Comparison of ENCODE assay signal across 12 cellular contexts in genomic region chr22:21640810-21641209, GRCh38. TPM values are rescaled to one million over a fixed set of nuclear protein-coding genes. Genes with fewer than 3 reads are reported as not detected.
DNase-seq lines count a peak whose midpoint lies in the region; ATAC-seq, FAIRE-seq and TF ChIP-seq lines count a peak whose summit lies in the region.
"Had no signal": no experiment of that assay in that cellular context is flagged by ENCODE, and none has a peak within 500 bp of the region (broad histone marks: within the 10 kb centered on the region; RNA-seq: fewer than 3 reads in every experiment).

No MANE protein-coding gene starts in this region.

- peak overlapping the region; percentile 86 for H3K27ac Mint-ChIP-seq in activated naive CD8-positive, alpha-beta T cell
- no peak overlapping the region for H3K27ac Mint-ChIP-seq in activated naive CD8-positive, alpha-beta T cell treated with anti-CD3 and anti-CD28 coated beads for 36 hours

- no peaks in the 10 kb centered on the region for H3K79me1 ChIP-seq in H1 (ENCODE audit: low read depth, low read length)

- peaks cover 5% of the 10 kb centered on the region; the same call in 1 of the 2 replicates for H3K23me2 ChIP-seq in H1 (ENCODE audit: low read depth, low read length)

- H4K5ac ChIP-seq in H1 (ENCODE audit: insufficient read length, low read depth, low read length) = no peak overlapping the region

- H4K91ac ChIP-seq in H1 (replicated peaks; ENCODE audit: insufficient read length, low read length) = no peak overlapping the region

- POLR2A ChIA-PET in H1 (lab: Charles Lee; ENCODE audit: partially characterized antibody) = interaction anchor here (1.5 to 5.7 kb wide), 4 partner anchors 11 to 39 kb away, joined by 4 to 74 read pairs (median 29); partner anchors contain the start of genes CCDC116 and YDJC

- H3K36me3 ChIP-seq in OCI-LY3 (replicated peaks; ENCODE audit: low read depth, low read length) = peaks cover 4% of the 10 kb centered on the region
- no peaks in the 10 kb centered on the region for H3K36me3 ChIP-seq in H1 (ENCODE audit: control insufficient read depth in 2 of 4, insufficient read depth in 4 of 4, low read length in 3 of 4)
- H3K36me3 ChIP-seq in skeletal muscle satellite cell (ENCODE audit: insufficient read depth, low read length) = no peaks in the 10 kb centered on the region
- H3K36me3 ChIP-seq: cardiac muscle cell, sigmoid colon had no signal

- no peak overlapping the region for H2BK15ac ChIP-seq in H1 (ENCODE audit: low read length)

- FAIRE-seq in H1 (lab: Jason Lieb, UNC) = no peak

- no peaks in the 10 kb centered on the region for H3K27me3 Mint-ChIP-seq in activated naive CD8-positive, alpha-beta T cell
- H3K27me3 Mint-ChIP-seq in activated naive CD8-positive, alpha-beta T cell treated with anti-CD3 and anti-CD28 coated beads for 36 hours = no peaks in the 10 kb centered on the region

- H3K27me3 ChIP-seq in OCI-LY3 (ENCODE audit: low read depth, low read length) (no peaks in the 10 kb centered on the region; the same call in 1 of the 2 replicates), H1 (replicated peaks in 1 of 4; ENCODE audit: control insufficient read depth in 3 of 4, extremely low read depth in 1 of 4, insufficient read depth in 3 of 4, low read length in 3 of 4) (peaks cover 0 to 7% (median 1%) of the 10 kb centered on the region in 4 experiments; a peak in 4 of 7 replicates), skeletal muscle satellite cell (ENCODE audit: control insufficient read depth, insufficient read depth, low read length) (no peaks in the 10 kb centered on the region)
- H3K27me3 ChIP-seq: cardiac muscle cell, sigmoid colon had no signal

- no peak overlapping the region for H3K23ac ChIP-seq in H1 (ENCODE audit: insufficient read length)

- H3K4me1 Mint-ChIP-seq in activated naive CD8-positive, alpha-beta T cell (ENCODE audit: low read depth) = peaks cover 21% of the 10 kb centered on the region
- peaks cover 19% of the 10 kb centered on the region for H3K4me1 Mint-ChIP-seq in activated naive CD8-positive, alpha-beta T cell treated with anti-CD3 and anti-CD28 coated beads for 36 hours

- peak overlapping the region; percentile 96 for H3K4me2 ChIP-seq in OCI-LY3 (ENCODE audit: low read length)
- peak overlapping the region; percentile 17 to 91; a peak in 2 of 4 replicates for H3K4me2 ChIP-seq in H1 (ENCODE audit: insufficient read depth in 1 of 2, low read depth in 2 of 2, low read length in 2 of 2)
- peak overlapping the region; percentile 99 for H3K4me2 ChIP-seq in skeletal muscle satellite cell (ENCODE audit: low read length)

- peak overlapping the region; percentile 85; the same call in 1 of the 2 replicates for H3K9ac ChIP-seq in OCI-LY3 (ENCODE audit: low read length)
- no peak overlapping the region for H3K9ac ChIP-seq in H1 (replicated peaks in 1 of 4; ENCODE audit: extremely low read depth in 1 of 4, low read depth in 3 of 4, low read length in 3 of 4)
- no peak overlapping the region for H3K9ac ChIP-seq in skeletal muscle satellite cell (ENCODE audit: low read depth, low read length)

- H3K79me2 ChIP-seq in OCI-LY3 (ENCODE audit: low read length) = peaks cover 18% of the 10 kb centered on the region
- no peaks in the 10 kb centered on the region for H3K79me2 ChIP-seq in H1 (ENCODE audit: control insufficient read depth in 1 of 2, insufficient read depth in 2 of 2, low read length in 2 of 2)

- H3K4me1 ChIP-seq in OCI-LY3 (ENCODE audit: low read length) (peaks cover 19% of the 10 kb centered on the region), H1 (replicated peaks in 1 of 4; ENCODE audit: control insufficient read depth in 3 of 4, insufficient read depth in 4 of 4, low read length in 3 of 4) (peaks cover 0 to 5% (median 2%) of the 10 kb centered on the region in 4 experiments; a peak in 4 of 7 replicates), skeletal muscle satellite cell (ENCODE audit: control insufficient read depth, insufficient read depth, low read length) (peaks cover 15% of the 10 kb centered on the region)

- H2AK5ac ChIP-seq in H1 (ENCODE audit: low read depth, low read length) = no peak overlapping the region

- TF ChIP-seq EP300 in H1 (IDR thresholded peaks at IDR 0.05; ENCODE audit: borderline replicate concordance in 1 of 2, low read depth in 2 of 2, low read length in 2 of 2) = no peak

- peak overlapping the region; percentile 93 for H3K4me3 Mint-ChIP-seq in activated naive CD8-positive, alpha-beta T cell
- no peak overlapping the region for H3K4me3 Mint-ChIP-seq in activated naive CD8-positive, alpha-beta T cell treated with anti-CD3 and anti-CD28 coated beads for 36 hours

- H2BK5ac ChIP-seq in H1 (ENCODE audit: low read depth, low read length) = no peak overlapping the region

- peaks cover 10% of the 10 kb centered on the region for H4K20me1 ChIP-seq in OCI-LY3 (ENCODE audit: insufficient read depth, low read length)
- peaks cover 0 to 10% of the 10 kb centered on the region in 2 experiments for H4K20me1 ChIP-seq in H1 (replicated peaks in 1 of 2; ENCODE audit: control insufficient read depth in 1 of 2, insufficient read depth in 2 of 2, low read length in 2 of 2)

- DNase-seq in activated naive CD8-positive, alpha-beta T cell treated with anti-CD3 and anti-CD28 coated beads for 36 hours = no peak
- DNase-seq in H1 (ENCODE audit: low read depth in 1 of 2, low spot score in 2 of 2) = no peak
- DNase-seq in effector CD8-positive, alpha-beta T cell (lab: John Stamatoyannopoulos, UW) = no peak
- DNase-seq: GDM1, sigmoid colon had no signal

- no peak overlapping the region for H4K8ac ChIP-seq in H1 (ENCODE audit: extremely low read depth, insufficient read depth, low read length)

- no peaks in the 10 kb centered on the region for H3K9me3 Mint-ChIP-seq in activated naive CD8-positive, alpha-beta T cell (ENCODE audit: low read depth)
- H3K9me3 Mint-ChIP-seq in activated naive CD8-positive, alpha-beta T cell treated with anti-CD3 and anti-CD28 coated beads for 36 hours = no peaks in the 10 kb centered on the region
- H3K9me3 Mint-ChIP-seq: IgD-negative memory B cell had no signal

- ATAC-seq in GM18858 (IDR thresholded peaks at IDR 0.05; ENCODE audit: unreplicated experiment) (no peak), GM18511 (IDR thresholded peaks at IDR 0.05; ENCODE audit: unreplicated experiment) (no peak)

- TF ChIP-seq POLR2A in H1 (IDR thresholded peaks at IDR 0.05; ENCODE audit: control extremely low read depth in 1 of 2, low read depth in 2 of 2, low read length in 2 of 2) = no peak

- H3K27ac ChIP-seq in OCI-LY3 (ENCODE audit: low read length) = no peak overlapping the region
- H3K27ac ChIP-seq in H1 (ENCODE audit: low read depth, low read length) = no peak overlapping the region

- TF ChIP-seq RAD21 in H1 (IDR thresholded peaks at IDR 0.05 in 1 of 2, conservative IDR thresholded peaks at IDR 0.05 in 1 of 2; ENCODE audit: low read depth in 2 of 2, low read length in 2 of 2) = no peak

- WGBS in H1 (ENCODE audit: extremely low coverage in 1 of 2, insufficient coverage in 1 of 2, insufficient read length in 1 of 2, insufficient replicate concordance in 2 of 2, low coverage in 1 of 2, low lambda C conversion rate in 2 of 2, missing lambda C conversion rate in 1 of 2), 2 experiments = 83% methylated on average over 5 of the region's 5 CpGs; no CpG with 5 or more reads in 1 of the 2 experiments

- H2BK12ac ChIP-seq in H1 (ENCODE audit: low read depth, low read length) = no peak overlapping the region

- H3K4ac ChIP-seq in H1 (replicated peaks; ENCODE audit: insufficient read length, low read depth, low read length) = no peak overlapping the region

- no peak overlapping the region for H3K14ac ChIP-seq in H1 (ENCODE audit: insufficient read length)

- no peak overlapping the region for H3K18ac ChIP-seq in H1 (ENCODE audit: extremely low read depth, low read length)

- CTCF ChIA-PET in H1 (lab: Charles Lee; ENCODE audit: partially characterized antibody) = interaction anchor here (0.7 to 22.2 kb wide), 9 partner anchors 11 to 88 kb away, joined by 3 to 499 read pairs (median 17); partner anchors contain the start of genes CCDC116 and YDJC

- peaks cover 5% of the 10 kb centered on the region for H3K36me3 Mint-ChIP-seq in activated naive CD8-positive, alpha-beta T cell
- H3K36me3 Mint-ChIP-seq in activated naive CD8-positive, alpha-beta T cell treated with anti-CD3 and anti-CD28 coated beads for 36 hours = peaks cover 14% of the 10 kb centered on the region

- H2BK120ac ChIP-seq in H1 (replicated peaks; ENCODE audit: low read depth, low read length) = no peak overlapping the region

- no peak overlapping the region for H2BK20ac ChIP-seq in H1 (ENCODE audit: low read length)

- H3K4me3 ChIP-seq in OCI-LY3 (ENCODE audit: low read length) (peak overlapping the region; percentile 89), H1 (ENCODE audit: extremely low read depth in 1 of 4, insufficient read depth in 2 of 4, low read depth in 3 of 4, low read length in 4 of 4) (peak overlapping the region in 1 of 4 experiments; percentile 77; a peak in 1 of 8 replicates), skeletal muscle satellite cell (ENCODE audit: low read length) (no peak overlapping the region)

- H3K9me3 ChIP-seq in OCI-LY3 (ENCODE audit: insufficient read depth, low read length) (no peaks in the 10 kb centered on the region), H1 (ENCODE audit: insufficient read depth in 2 of 2, low read depth in 1 of 2, low read length in 1 of 2) (no peaks in the 10 kb centered on the region), skeletal muscle satellite cell (replicated peaks; ENCODE audit: low read length) (no peaks in the 10 kb centered on the region)
- H3K9me3 ChIP-seq: sigmoid colon had no signal

- TF ChIP-seq CTCF in OCI-LY3 (IDR thresholded peaks at IDR 0.05; ENCODE audit: low read depth, low read length) = no peak
- TF ChIP-seq CTCF in H1 (IDR thresholded peaks at IDR 0.05; ENCODE audit: control extremely low read depth in 1 of 3, insufficient read depth in 1 of 3, low read depth in 1 of 3, low read length in 3 of 3) = no peak

- H2AFZ ChIP-seq in OCI-LY3 (ENCODE audit: low read depth, low read length) = no peak overlapping the region
- no peak overlapping the region for H2AFZ ChIP-seq in H1 (ENCODE audit: low read length)

- H3K56ac ChIP-seq in H1 (replicated peaks; ENCODE audit: insufficient read length, low read depth, low read length) = no peak overlapping the region

RNA-seq across cellular contexts. Expression of gene SDF2L1, which starts 1.3 kb away (rescaled TPM):
- total RNA-seq in activated naive CD8-positive, alpha-beta T cell treated with anti-CD3 and anti-CD28 coated beads for 36 hours = 10 to 100 TPM; 52.6 to 53.8 TPM
- total RNA-seq in H1 (2021; fragmentation: NEBNext Ultra II Directional; extraction: Animal tissue kit (Norgen Biotek cat#: 25700)) = 51.1 and 54.5 TPM in 2 replicates
- polyA plus RNA-seq in H1 (2011; rRNA removed) = 59.6 and 75.4 TPM in 2 replicates
- 53.2 TPM for polyA plus RNA-seq in H1 (2011; cell fraction: cytosol; rRNA removed)
- polyA plus RNA-seq in H1 (2011; cell fraction: nucleus; rRNA removed) = 35.8 TPM
- polyA plus RNA-seq in H1 (2012, experiment 1 of 2) = 62.8 to 79.1 TPM (median 67.2 TPM) in 4 replicates
- 42.2 TPM for polyA plus RNA-seq in H1 (2012, experiment 2 of 2)
- 28.1 TPM for polyA plus RNA-seq in H1 (2013, experiment 1 of 2)
- 37.2 TPM for polyA plus RNA-seq in H1 (2013, experiment 2 of 2)
- polyA minus RNA-seq in H1 (2011; rRNA and poly(A)+ RNA removed) = 11.2 and 14.4 TPM in 2 replicates
- 20.5 TPM for polyA minus RNA-seq in H1 (2011; cell fraction: cytosol; rRNA and poly(A)+ RNA removed)
- 13.1 TPM for polyA minus RNA-seq in H1 (2011; cell fraction: nucleus; rRNA and poly(A)+ RNA removed)
- 41.8 and 58.1 TPM in 2 replicates for total RNA-seq in skeletal muscle satellite cell (2012; rRNA removed)

RNA-seq across cellular contexts. Expression of gene CCDC116, which starts 8.2 kb away (rescaled TPM):
- total RNA-seq in activated naive CD8-positive, alpha-beta T cell treated with anti-CD3 and anti-CD28 coated beads for 36 hours = under 1 TPM; 0.29 to 0.34 TPM
- total RNA-seq in H1 (2021; fragmentation: NEBNext Ultra II Directional; extraction: Animal tissue kit (Norgen Biotek cat#: 25700)) = not detected in 2 replicates
- polyA plus RNA-seq in H1 (2011; rRNA removed) = 0.08 and 0.14 TPM in 2 replicates
- polyA plus RNA-seq in H1 (2011; cell fraction: cytosol; rRNA removed) = 0.09 TPM
- polyA plus RNA-seq in H1 (2011; cell fraction: nucleus; rRNA removed) = 0.39 TPM
- 0.08 to 0.15 TPM (median 0.14 TPM) in 3 of 4 replicates, not detected in the other for polyA plus RNA-seq in H1 (2012, experiment 1 of 2)
- polyA plus RNA-seq in H1 (2012, experiment 2 of 2) = not detected
- polyA plus RNA-seq in H1 (2013, experiment 1 of 2) = 0.16 TPM
- 0.07 TPM for polyA plus RNA-seq in H1 (2013, experiment 2 of 2)
- not detected in 2 replicates for polyA minus RNA-seq in H1 (2011; rRNA and poly(A)+ RNA removed)
- not detected for polyA minus RNA-seq in H1 (2011; cell fraction: cytosol; rRNA and poly(A)+ RNA removed)
- not detected for polyA minus RNA-seq in H1 (2011; cell fraction: nucleus; rRNA and poly(A)+ RNA removed)
- 0.22 and 0.25 TPM in 2 replicates for total RNA-seq in skeletal muscle satellite cell (2012; rRNA removed)

RNA-seq across cellular contexts. Expression of gene YDJC, which starts 11.0 kb away (rescaled TPM):
- 10 to 100 TPM; 83.0 to 86.4 TPM for total RNA-seq in activated naive CD8-positive, alpha-beta T cell treated with anti-CD3 and anti-CD28 coated beads for 36 hours
- total RNA-seq in H1 (2021; fragmentation: NEBNext Ultra II Directional; extraction: Animal tissue kit (Norgen Biotek cat#: 25700)) = 36.5 and 36.7 TPM in 2 replicates
- polyA plus RNA-seq in H1 (2011; rRNA removed) = 45.2 and 77.7 TPM in 2 replicates
- 52.3 TPM for polyA plus RNA-seq in H1 (2011; cell fraction: cytosol; rRNA removed)
- polyA plus RNA-seq in H1 (2011; cell fraction: nucleus; rRNA removed) = 67.6 TPM
- polyA plus RNA-seq in H1 (2012, experiment 1 of 2) = 15.0 to 30.0 TPM (median 26.4 TPM) in 4 replicates
- 25.5 TPM for polyA plus RNA-seq in H1 (2012, experiment 2 of 2)
- 27.5 TPM for polyA plus RNA-seq in H1 (2013, experiment 1 of 2)
- polyA plus RNA-seq in H1 (2013, experiment 2 of 2) = 26.7 TPM
- 4.1 and 7.6 TPM in 2 replicates for polyA minus RNA-seq in H1 (2011; rRNA and poly(A)+ RNA removed)
- 21.9 TPM for polyA minus RNA-seq in H1 (2011; cell fraction: cytosol; rRNA and poly(A)+ RNA removed)
- 36.6 TPM for polyA minus RNA-seq in H1 (2011; cell fraction: nucleus; rRNA and poly(A)+ RNA removed)
- total RNA-seq in skeletal muscle satellite cell (2012; rRNA removed) = 43.9 and 56.3 TPM in 2 replicates

RNA-seq across cellular contexts. Expression of gene PPIL2, which starts 25.0 kb away (rescaled TPM):
- 10 to 100 TPM; 41.6 to 43.8 TPM for total RNA-seq in activated naive CD8-positive, alpha-beta T cell treated with anti-CD3 and anti-CD28 coated beads for 36 hours
- total RNA-seq in H1 (2021; fragmentation: NEBNext Ultra II Directional; extraction: Animal tissue kit (Norgen Biotek cat#: 25700)) = 34.4 and 37.7 TPM in 2 replicates
- polyA plus RNA-seq in H1 (2011; rRNA removed) = 34.6 and 46.4 TPM in 2 replicates
- polyA plus RNA-seq in H1 (2011; cell fraction: cytosol; rRNA removed) = 38.7 TPM
- polyA plus RNA-seq in H1 (2011; cell fraction: nucleus; rRNA removed) = 145 TPM
- polyA plus RNA-seq in H1 (2012, experiment 1 of 2) = 34.0 to 37.8 TPM (median 35.7 TPM) in 4 replicates
- 30.2 TPM for polyA plus RNA-seq in H1 (2012, experiment 2 of 2)
- polyA plus RNA-seq in H1 (2013, experiment 1 of 2) = 29.8 TPM
- polyA plus RNA-seq in H1 (2013, experiment 2 of 2) = 22.9 TPM
- 31.1 and 39.8 TPM in 2 replicates for polyA minus RNA-seq in H1 (2011; rRNA and poly(A)+ RNA removed)
- 18.9 TPM for polyA minus RNA-seq in H1 (2011; cell fraction: cytosol; rRNA and poly(A)+ RNA removed)
- 43.9 TPM for polyA minus RNA-seq in H1 (2011; cell fraction: nucleus; rRNA and poly(A)+ RNA removed)
- 19.9 and 22.3 TPM in 2 replicates for total RNA-seq in skeletal muscle satellite cell (2012; rRNA removed)
